ENCODE assay signal across 28 cellular contexts in the genomic region with DNA sequence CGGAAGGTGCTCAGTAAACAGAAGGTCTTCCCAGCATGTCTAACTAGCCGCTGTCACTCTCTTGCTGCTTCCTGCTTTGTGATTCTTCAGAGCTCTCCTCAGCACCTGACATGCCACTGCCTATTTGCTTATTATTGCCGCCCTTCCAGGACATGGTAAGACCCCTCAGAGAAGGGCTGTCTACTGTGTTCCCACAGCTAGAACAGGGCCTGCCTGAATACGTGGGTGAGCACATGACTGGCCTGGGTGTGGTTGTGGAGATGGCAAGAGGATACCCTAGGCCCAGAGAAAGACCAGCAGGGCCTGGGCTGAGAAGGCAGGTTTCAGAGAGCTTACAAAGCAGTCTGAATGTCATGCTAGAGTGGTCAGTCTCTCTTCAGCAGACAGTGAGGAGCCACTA. TPM values are rescaled to one million over a fixed set of nuclear protein-coding genes. Genes with fewer than 3 reads are reported as not detected.
"Had no signal": no experiment of that assay in that cellular context is flagged by ENCODE, and none has a peak within 500 bp of the region (broad histone marks: within the 10 kb centered on the region; RNA-seq: fewer than 3 reads in every experiment).

No MANE protein-coding gene starts in this region.

- H3K9me3 ChIP-seq: neutrophil, ovary, psoas muscle, right lobe of liver, sigmoid colon, suprapubic skin, testis, tibial artery, transverse colon, upper lobe of left lung had no signal

- H3K27ac Mint-ChIP-seq: naive B cell; natural killer cell treated with Interleukin-12 subunit alpha and Interleukin-12 subunit beta and Interleukin-15 and Interleukin-18, amount 100 ng/mL, for 72 hours; progenitor cell of endocrine pancreas; stimulated activated effector memory CD8-positive, alpha-beta T cell treated with anti-CD3 and anti-CD28 coated beads, Interleukin-12 subunit alpha, Interleukin-12 subunit beta, amount 100 ng/mL, for 72 hours; stimulated activated naive CD8-positive, alpha-beta T cell treated with anti-CD3 and anti-CD28 coated beads, Interleukin-15, amount 100 ng/mL, for 72 hours had no signal

- H3K36me3 ChIP-seq: neutrophil, ovary, right lobe of liver, sigmoid colon, suprapubic skin, tibial artery, transverse colon, upper lobe of left lung had no signal

- H3K27ac ChIP-seq: neutrophil, ovary, parathyroid adenoma, psoas muscle, right lobe of liver, sigmoid colon, suprapubic skin, testis, tibial artery, transverse colon, upper lobe of left lung had no signal

- H3K4me3 ChIP-seq: ovary, psoas muscle, right lobe of liver, sigmoid colon, suprapubic skin, testis, tibial artery, transverse colon, upper lobe of left lung had no signal

- H3K9me3 Mint-ChIP-seq: naive thymus-derived CD8-positive, alpha-beta T cell; natural killer cell treated with Interleukin-12 subunit alpha and Interleukin-12 subunit beta and Interleukin-15 and Interleukin-18, amount 100 ng/mL, for 72 hours; stimulated activated effector memory CD8-positive, alpha-beta T cell treated with anti-CD3 and anti-CD28 coated beads, Interleukin-12 subunit alpha, Interleukin-12 subunit beta, amount 100 ng/mL, for 72 hours; stimulated activated naive CD8-positive, alpha-beta T cell treated with anti-CD3 and anti-CD28 coated beads, Interleukin-15, amount 100 ng/mL, for 72 hours had no signal

- H3K27me3 ChIP-seq: ovary, testis, tibial artery had no signal

- H3K4me3 Mint-ChIP-seq: natural killer cell treated with Interleukin-12 subunit alpha and Interleukin-12 subunit beta and Interleukin-15 and Interleukin-18, amount 100 ng/mL, for 72 hours; stimulated activated effector memory CD8-positive, alpha-beta T cell treated with anti-CD3 and anti-CD28 coated beads, Interleukin-12 subunit alpha, Interleukin-12 subunit beta, amount 100 ng/mL, for 72 hours; stimulated activated naive CD8-positive, alpha-beta T cell treated with anti-CD3 and anti-CD28 coated beads, Interleukin-15, amount 100 ng/mL, for 72 hours had no signal

- DNase-seq: naive B cell; naive thymus-derived CD8-positive, alpha-beta T cell; nucleus accumbens; ovary; posterior cingulate gyrus; psoas muscle; right cardiac atrium; right lobe of liver; sigmoid colon; small intestine; stimulated activated CD4-positive, alpha-beta T cell treated with anti-CD3 and anti-CD28 coated beads, Interleukin-15, amount 100 ng/mL, for 24 hours; stimulated activated CD4-positive, alpha-beta T cell treated with anti-CD3 and anti-CD28 coated beads, Interleukin-2, amount 100 ng/mL, for 24 hours; stimulated activated CD4-positive, alpha-beta T cell treated with anti-CD3 and anti-CD28 coated beads, Interleukin-2, amount 100 ng/mL, for 48 hours; stimulated activated CD4-positive, alpha-beta T cell treated with anti-CD3 and anti-CD28 coated beads, Interleukin-4, amount 100 ng/mL, for 24 hours; stimulated activated naive CD4-positive, alpha-beta T cell; stimulated activated naive CD8-positive, alpha-beta T cell treated with anti-CD3 and anti-CD28 coated beads, Interleukin-15, amount 100 ng/mL, for 72 hours; stimulated activated naive CD8-positive, alpha-beta T cell treated with anti-CD3 and anti-CD28 coated beads, Interleukin-15, Interleukin-2, amounts not matched to agents 100 U/mL and 50 U/mL, for 24 hours; substantia nigra; testis; tibial artery; transverse colon; upper lobe of left lung had no signal

- H3K36me3 Mint-ChIP-seq: naive B cell; naive thymus-derived CD8-positive, alpha-beta T cell; natural killer cell treated with Interleukin-12 subunit alpha and Interleukin-12 subunit beta and Interleukin-15 and Interleukin-18, amount 100 ng/mL, for 72 hours; stimulated activated effector memory CD8-positive, alpha-beta T cell treated with anti-CD3 and anti-CD28 coated beads, Interleukin-12 subunit alpha, Interleukin-12 subunit beta, amount 100 ng/mL, for 72 hours had no signal

RNA-seq across cellular contexts. Expression of gene EPHB1, which starts 2.4 kb away (rescaled TPM):
- total RNA-seq: naive thymus-derived CD8-positive, alpha-beta T cell had no signal
